ENCODE assay signal across 1 cellular context in genomic region chr17:30824356-30825145, GRCh38.
TF ChIP-seq lines count a peak whose summit lies in the region.

Gene CRLF3 (minus strand): TSS chr17:30824692. CDS start chr17:30824651, 41 bp downstream.

TF ChIP-seq in K562, 482 proteins besides CTCF, POLR2A, EP300 and RAD21 (continued from another document and continues in another):
- TF ChIP-seq PHF21A (IDR thresholded peaks at IDR 0.05; ENCODE audit: borderline replicate concordance, low read depth) = no peak
- no peak for TF ChIP-seq RFX5 (IDR thresholded peaks at IDR 0.05; ENCODE audit: low read depth, low read length)
- TF ChIP-seq, protein P1, sequence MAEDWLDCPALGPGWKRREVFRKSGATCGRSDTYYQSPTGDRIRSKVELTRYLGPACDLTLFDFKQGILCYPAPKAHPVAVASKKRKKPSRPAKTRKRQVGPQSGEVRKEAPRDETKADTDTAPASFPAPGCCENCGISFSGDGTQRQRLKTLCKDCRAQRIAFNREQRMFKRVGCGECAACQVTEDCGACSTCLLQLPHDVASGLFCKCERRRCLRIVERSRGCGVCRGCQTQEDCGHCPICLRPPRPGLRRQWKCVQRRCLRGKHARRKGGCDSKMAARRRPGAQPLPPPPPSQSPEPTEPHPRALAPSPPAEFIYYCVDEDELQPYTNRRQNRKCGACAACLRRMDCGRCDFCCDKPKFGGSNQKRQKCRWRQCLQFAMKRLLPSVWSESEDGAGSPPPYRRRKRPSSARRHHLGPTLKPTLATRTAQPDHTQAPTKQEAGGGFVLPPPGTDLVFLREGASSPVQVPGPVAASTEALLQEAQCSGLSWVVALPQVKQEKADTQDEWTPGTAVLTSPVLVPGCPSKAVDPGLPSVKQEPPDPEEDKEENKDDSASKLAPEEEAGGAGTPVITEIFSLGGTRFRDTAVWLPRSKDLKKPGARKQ (CRISPR knock-in tag; IDR thresholded peaks at IDR 0.05) = no peak
- TF ChIP-seq ZNF609 (CRISPR knock-in tag; IDR thresholded peaks at IDR 0.05; ENCODE audit: borderline replicate concordance) = no peak
- TF ChIP-seq GABPB1 (CRISPR knock-in tag; IDR thresholded peaks at IDR 0.05) = peak; percentile 82
- no peak for TF ChIP-seq ATF4 (CRISPR knock-in tag; IDR thresholded peaks at IDR 0.05)
- TF ChIP-seq THRB (CRISPR knock-in tag; conservative IDR thresholded peaks at IDR 0.05) = no peak
- TF ChIP-seq ZNF75A (CRISPR knock-in tag; IDR thresholded peaks at IDR 0.05) = no peak
- peak; percentile 72 for TF ChIP-seq CREM (IDR thresholded peaks at IDR 0.05; ENCODE audit: low read depth)
- TF ChIP-seq NFXL1 (CRISPR knock-in tag; IDR thresholded peaks at IDR 0.05) = no peak
- TF ChIP-seq HNRNPH1 (optimal IDR thresholded peaks at IDR 0.05; ENCODE audit: low read depth, low read length) = no peak
- no peak for TF ChIP-seq CBX2 (IDR thresholded peaks at IDR 0.05; ENCODE audit: insufficient read depth, low read length, poor library complexity, severe bottlenecking)
- 0 out of 2 replicates have a peak, but pooled peaks have one; percentile 26 for TF ChIP-seq PTBP1 (IDR thresholded peaks at IDR 0.05; ENCODE audit: low read depth, low read length)
- no peak for TF ChIP-seq MAFG (tag; conservative IDR thresholded peaks at IDR 0.05)
- peak; percentile 52 for TF ChIP-seq PHF20 (IDR thresholded peaks at IDR 0.05; ENCODE audit: partially characterized antibody)
- TF ChIP-seq DMBX1 (CRISPR knock-in tag; IDR thresholded peaks at IDR 0.05; ENCODE audit: borderline replicate concordance) = peak; percentile 83
- TF ChIP-seq SIN3B (IDR thresholded peaks at IDR 0.05; ENCODE audit: low read depth) = peak; percentile 56
- TF ChIP-seq VEZF1 (CRISPR knock-in tag; IDR thresholded peaks at IDR 0.05) = peak; percentile 94
- TF ChIP-seq, protein P2, sequence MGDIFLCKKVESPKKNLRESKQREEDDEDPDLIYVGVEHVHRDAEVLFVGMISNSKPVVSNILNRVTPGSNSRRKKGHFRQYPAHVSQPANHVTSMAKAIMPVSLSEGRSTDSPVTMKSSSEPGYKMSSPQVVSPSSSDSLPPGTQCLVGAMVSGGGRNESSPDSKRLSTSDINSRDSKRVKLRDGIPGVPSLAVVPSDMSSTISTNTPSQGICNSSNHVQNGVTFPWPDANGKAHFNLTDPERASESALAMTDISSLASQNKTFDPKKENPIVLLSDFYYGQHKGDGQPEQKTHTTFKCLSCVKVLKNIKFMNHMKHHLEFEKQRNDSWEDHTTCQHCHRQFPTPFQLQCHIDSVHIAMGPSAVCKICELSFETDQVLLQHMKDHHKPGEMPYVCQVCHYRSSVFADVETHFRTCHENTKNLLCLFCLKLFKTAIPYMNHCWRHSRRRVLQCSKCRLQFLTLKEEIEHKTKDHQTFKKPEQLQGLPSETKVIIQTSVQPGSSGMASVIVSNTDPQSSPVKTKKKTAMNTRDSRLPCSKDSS (IDR thresholded peaks at IDR 0.05; ENCODE audit: low read depth, partially characterized antibody) = no peak
- TF ChIP-seq POLR2AphosphoS2 (IDR thresholded peaks at IDR 0.05; ENCODE audit: low read length) = no peak
- no peak for TF ChIP-seq CUX1 (CRISPR knock-in tag; IDR thresholded peaks at IDR 0.05)
- TF ChIP-seq MAX (CRISPR knock-in tag; IDR thresholded peaks at IDR 0.05) = peak; percentile 73
- no peak for TF ChIP-seq NR2F6 (CRISPR knock-in tag; IDR thresholded peaks at IDR 0.05)
- TF ChIP-seq, protein P3, sequence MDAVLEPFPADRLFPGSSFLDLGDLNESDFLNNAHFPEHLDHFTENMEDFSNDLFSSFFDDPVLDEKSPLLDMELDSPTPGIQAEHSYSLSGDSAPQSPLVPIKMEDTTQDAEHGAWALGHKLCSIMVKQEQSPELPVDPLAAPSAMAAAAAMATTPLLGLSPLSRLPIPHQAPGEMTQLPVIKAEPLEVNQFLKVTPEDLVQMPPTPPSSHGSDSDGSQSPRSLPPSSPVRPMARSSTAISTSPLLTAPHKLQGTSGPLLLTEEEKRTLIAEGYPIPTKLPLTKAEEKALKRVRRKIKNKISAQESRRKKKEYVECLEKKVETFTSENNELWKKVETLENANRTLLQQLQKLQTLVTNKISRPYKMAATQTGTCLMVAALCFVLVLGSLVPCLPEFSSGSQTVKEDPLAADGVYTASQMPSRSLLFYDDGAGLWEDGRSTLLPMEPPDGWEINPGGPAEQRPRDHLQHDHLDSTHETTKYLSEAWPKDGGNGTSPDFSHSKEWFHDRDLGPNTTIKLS (IDR thresholded peaks at IDR 0.05; ENCODE audit: borderline replicate concordance, low read depth) = no peak
- no peak for TF ChIP-seq KLF13 (tag; IDR thresholded peaks at IDR 0.05; ENCODE audit: borderline replicate concordance, low read depth)
- TF ChIP-seq, protein P4, sequence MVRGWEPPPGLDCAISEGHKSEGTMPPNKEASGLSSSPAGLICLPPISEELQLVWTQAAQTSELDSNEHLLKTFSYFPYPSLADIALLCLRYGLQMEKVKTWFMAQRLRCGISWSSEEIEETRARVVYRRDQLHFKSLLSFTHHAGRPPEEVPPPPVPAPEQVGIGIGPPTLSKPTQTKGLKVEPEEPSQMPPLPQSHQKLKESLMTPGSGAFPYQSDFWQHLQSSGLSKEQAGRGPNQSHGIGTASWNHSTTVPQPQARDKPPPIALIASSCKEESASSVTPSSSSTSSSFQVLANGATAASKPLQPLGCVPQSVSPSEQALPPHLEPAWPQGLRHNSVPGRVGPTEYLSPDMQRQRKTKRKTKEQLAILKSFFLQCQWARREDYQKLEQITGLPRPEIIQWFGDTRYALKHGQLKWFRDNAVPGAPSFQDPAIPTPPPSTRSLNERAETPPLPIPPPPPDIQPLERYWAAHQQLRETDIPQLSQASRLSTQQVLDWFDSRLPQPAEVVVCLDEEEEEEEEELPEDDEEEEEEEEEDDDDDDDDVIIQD (CRISPR knock-in tag; IDR thresholded peaks at IDR 0.05) = no peak
- TF ChIP-seq KDM2B (CRISPR knock-in tag; IDR thresholded peaks at IDR 0.05) = 0 out of 2 replicates have a peak, but pooled peaks have one; percentile 19
- no peak for TF ChIP-seq ZBTB1 (CRISPR knock-in tag; IDR thresholded peaks at IDR 0.05; ENCODE audit: borderline replicate concordance, low read depth)
- TF ChIP-seq GATAD2A (IDR thresholded peaks at IDR 0.05) = no peak
- TF ChIP-seq HDAC6 (IDR thresholded peaks at IDR 0.05; ENCODE audit: low read depth, low read length) = no peak
- TF ChIP-seq ZNF668 (CRISPR knock-in tag; IDR thresholded peaks at IDR 0.05) = no peak
- TF ChIP-seq HOXB6 (CRISPR knock-in tag; IDR thresholded peaks at IDR 0.05; ENCODE audit: borderline replicate concordance) = no peak
- no peak for TF ChIP-seq ZNF212 (CRISPR knock-in tag; IDR thresholded peaks at IDR 0.05)
- no peak for TF ChIP-seq ZBTB34 (CRISPR knock-in tag; IDR thresholded peaks at IDR 0.05)
- TF ChIP-seq HMG20A (CRISPR knock-in tag; conservative IDR thresholded peaks at IDR 0.05) = no peak
- no peak for TF ChIP-seq DNMT1 (IDR thresholded peaks at IDR 0.05)
- no peak for TF ChIP-seq KAT2B (IDR thresholded peaks at IDR 0.05; ENCODE audit: low read depth, low read length)
- no peak for TF ChIP-seq IRF2 (CRISPR knock-in tag; IDR thresholded peaks at IDR 0.05)
- no peak for TF ChIP-seq ZNF282 (CRISPR knock-in tag; IDR thresholded peaks at IDR 0.05)
- TF ChIP-seq ZNF224 (CRISPR knock-in tag; IDR thresholded peaks at IDR 0.05) = no peak
